ENCODE assay signal across 22 cellular contexts in genomic region chr5:172899436-172899835, GRCh38. TPM values are rescaled to one million over a fixed set of nuclear protein-coding genes. Genes with fewer than 3 reads are reported as not detected.
DNase-seq lines count a peak whose midpoint lies in the region; ATAC-seq and TF ChIP-seq lines count a peak whose summit lies in the region.
"Had no signal": no experiment of that assay in that cellular context is flagged by ENCODE, and none has a peak within 500 bp of the region (broad histone marks: within the 10 kb centered on the region; RNA-seq: fewer than 3 reads in every experiment).

No MANE protein-coding gene starts in this region.

- POLR2A ChIA-PET in Caco-2 (lab: Charles Lee): interaction anchor here (0.9 to 1.0 kb wide), 2 partner anchors 124 to 128 kb away, joined by 5 to 6 read pairs; partner anchors contain the start of gene DUSP1

- no peaks in the 10 kb centered on the region for H3K9me3 ChIP-seq in Caco-2
- no peaks in the 10 kb centered on the region for H3K9me3 ChIP-seq in body of pancreas
- H3K9me3 ChIP-seq in liver (ENCODE audit: control insufficient read depth in 4 of 4, low read length in 3 of 4): no peaks in the 10 kb centered on the region
- no peaks in the 10 kb centered on the region for H3K9me3 ChIP-seq in skeletal muscle tissue (ENCODE audit: control insufficient read depth in 3 of 3, low read length in 3 of 3)
- H3K9me3 ChIP-seq: adrenal gland had no signal

- TF ChIP-seq RAD21 in liver (IDR thresholded peaks at IDR 0.05): peak in 1 of 2 donors; percentile 23

- no peak for TF ChIP-seq POLR2A in body of pancreas (IDR thresholded peaks at IDR 0.05)

- peak overlapping the region; percentile 91 for H3K27ac Mint-ChIP-seq in Caco-2 (ENCODE audit: unreplicated experiment)

- H3K4me1 ChIP-seq in Caco-2 (peaks cover 56% of the 10 kb centered on the region), body of pancreas (peaks cover 52% of the 10 kb centered on the region), liver (ENCODE audit: control insufficient read depth in 4 of 4, insufficient read depth in 4 of 4, low read length in 3 of 4) (peaks cover 33 to 86% (median 67%) of the 10 kb centered on the region in 4 donors), skeletal muscle tissue (ENCODE audit: control insufficient read depth in 3 of 3, insufficient read depth in 3 of 3, low read length in 3 of 3) (peaks cover 39 to 65% (median 64%) of the 10 kb centered on the region in 3 donors)

- no peak overlapping the region for H3K4me3 Mint-ChIP-seq in Caco-2 (ENCODE audit: unreplicated experiment)

- H3K4me3 ChIP-seq in Caco-2 (ENCODE audit: low read depth, low read length): no peak overlapping the region
- H3K4me3 ChIP-seq in body of pancreas: no peak overlapping the region
- no peak overlapping the region for H3K4me3 ChIP-seq in liver (ENCODE audit: low read depth in 1 of 3, low read length in 3 of 3)
- no peak overlapping the region for H3K4me3 ChIP-seq in skeletal muscle tissue (ENCODE audit: low read length in 3 of 3)
- H3K4me3 ChIP-seq: adrenal gland, SK-N-MC had no signal

- intact Hi-C loops in Caco-2 (cut with micrococcal nuclease; ENCODE audit: unreplicated experiment) (no loop called here), body of pancreas (cut with DNase I) (no loop called here)

- H3K36me3 ChIP-seq in Caco-2 (ENCODE audit: control insufficient read depth, insufficient read depth, low read length): peaks cover 2% of the 10 kb centered on the region
- H3K36me3 ChIP-seq in body of pancreas (replicated peaks in 1 of 2; ENCODE audit: insufficient read depth in 1 of 2, low read depth in 2 of 2): no peaks in the 10 kb centered on the region
- H3K36me3 ChIP-seq in liver (ENCODE audit: control insufficient read depth in 4 of 4, insufficient read depth in 3 of 4, low read depth in 1 of 4, low read length in 3 of 4): peaks cover 0 to 2% (median 0%) of the 10 kb centered on the region in 4 donors
- peaks cover 0 to 9% (median 7%) of the 10 kb centered on the region in 3 donors for H3K36me3 ChIP-seq in skeletal muscle tissue (ENCODE audit: control insufficient read depth in 3 of 3, insufficient read depth in 3 of 3, low read length in 3 of 3)

- WGBS in body of pancreas, 2 donors: 92% methylated on average over 7 of the region's 7 CpGs
- 74% methylated on average over 7 of the region's 7 CpGs for WGBS in liver

- H3K4me1 Mint-ChIP-seq in Caco-2 (ENCODE audit: low read depth, unreplicated experiment): peaks cover 44% of the 10 kb centered on the region

- CTCF ChIA-PET in Caco-2 (lab: Charles Lee): interaction anchor here (1.0 to 1.1 kb wide), 2 partner anchors 67 to 135 kb away, joined by 3 to 4 read pairs; no protein-coding TSS in a partner anchor

- no TSS peak for BruUV-seq in Caco-2 (replicated peaks; lab: Mats Ljungman, UMichigan)

- no peaks in the 10 kb centered on the region for H3K9me3 Mint-ChIP-seq in Caco-2 (ENCODE audit: unreplicated experiment)
- H3K9me3 Mint-ChIP-seq: effector memory CD8-positive, alpha-beta T cell had no signal

- peak overlapping the region in 3 of 4 donors; percentile 99 to 100 (median 99) for H3K27ac ChIP-seq in body of pancreas
- peak overlapping the region; percentile 87 to 96 for H3K27ac ChIP-seq in liver (ENCODE audit: low read depth in 1 of 2, low read length in 2 of 2)
- H3K27ac ChIP-seq in skeletal muscle tissue (ENCODE audit: low read depth, low read length): peak overlapping the region; percentile 97
- H3K27ac ChIP-seq: HL-60, SK-N-MC had no signal

- H3K27me3 Mint-ChIP-seq in Caco-2 (ENCODE audit: insufficient read depth, unreplicated experiment): no peaks in the 10 kb centered on the region
- H3K27me3 Mint-ChIP-seq: effector memory CD8-positive, alpha-beta T cell had no signal

- DNase-seq in Caco-2 (no peak), body of pancreas (no peak), NCI-H774 (lab: John Stamatoyannopoulos, UW) (no peak), medulla oblongata (ENCODE audit: extremely low spot score) (no peak)
- DNase-seq: activated effector memory CD4-positive, alpha-beta T cell treated with anti-CD3 and anti-CD28 coated beads, Interleukin-2, amount 50 U/mL, for 16 hours; adrenal gland; cerebellar nuclear complex; effector memory CD8-positive, alpha-beta T cell; foreskin fibroblast; left ventricle myocardium superior; NCI-H2081; NCI-H524 treated with DMSO at 0.1 percent for 48 hours; posterior cingulate gyrus; stimulated activated CD4-positive, alpha-beta T cell treated with anti-CD3 and anti-CD28 coated beads, Interleukin-15, amount 100 ng/mL, for 24 hours; stimulated activated naive CD4-positive, alpha-beta T cell treated with Interleukin-2 at 50 U/mL for 16 hours; T1000 had no signal

- H3K36me3 Mint-ChIP-seq in Caco-2 (ENCODE audit: insufficient read depth, unreplicated experiment): peaks cover 72% of the 10 kb centered on the region

- ATAC-seq in body of pancreas (no peak), GM19328 (IDR thresholded peaks at IDR 0.05; ENCODE audit: unreplicated experiment) (no peak), GM21515 (IDR thresholded peaks at IDR 0.05; ENCODE audit: unreplicated experiment) (no peak)
- ATAC-seq: effector memory CD8-positive, alpha-beta T cell; left ventricle myocardium superior had no signal

- H3K9ac ChIP-seq in liver (ENCODE audit: low read depth in 1 of 2, low read length in 2 of 2): no peak overlapping the region
- H3K9ac ChIP-seq in skeletal muscle tissue (ENCODE audit: low read depth in 1 of 3, low read length in 3 of 3): no peak overlapping the region

- H3K27me3 ChIP-seq in Caco-2 (replicated peaks; ENCODE audit: control insufficient read depth, insufficient read depth, low read length): no peaks in the 10 kb centered on the region
- H3K27me3 ChIP-seq in body of pancreas: no peaks in the 10 kb centered on the region
- no peaks in the 10 kb centered on the region for H3K27me3 ChIP-seq in liver (ENCODE audit: control insufficient read depth in 4 of 4, insufficient read depth in 4 of 4, low read length in 3 of 4)
- H3K27me3 ChIP-seq in skeletal muscle tissue (ENCODE audit: control insufficient read depth in 3 of 3, insufficient read depth in 3 of 3, low read length in 3 of 3): no peaks in the 10 kb centered on the region
- H3K27me3 ChIP-seq: adrenal gland had no signal

- TF ChIP-seq CTCF in Caco-2 (IDR thresholded peaks at IDR 0.05; ENCODE audit: insufficient read depth in 1 of 2, low read depth in 1 of 2, low read length in 1 of 2, severe bottlenecking in 1 of 2, unreplicated experiment in 1 of 2) (no peak), body of pancreas (IDR thresholded peaks at IDR 0.05) (no peak), liver (IDR thresholded peaks at IDR 0.05; ENCODE audit: low read depth, low read length, missing input control) (no peak)

TF ChIP-seq in liver, 16 proteins besides CTCF, POLR2A, EP300 and RAD21:
- TF ChIP-seq HNF4A (conservative IDR thresholded peaks at IDR 0.05): peak in 1 of 2 donors; percentile 11
- no peak for TF ChIP-seq SP1 (IDR thresholded peaks at IDR 0.05)

RNA-seq across cellular contexts. Expression of gene RPL26L1, which starts 59.8 kb away (rescaled TPM):
- total RNA-seq in Caco-2 (2022) (42.1 and 43.8 TPM in 2 replicates), body of pancreas (10 to 100 TPM in 1 of 2 donors, 1 to 10 TPM in 1; 7.3 to 11.4 TPM), liver (10 to 100 TPM; 11.6 to 14.6 TPM), skeletal muscle tissue (11.5 TPM)
- 10 to 100 TPM; 41.0 to 52.2 TPM for polyA plus RNA-seq in liver
